In the genomic region with DNA sequence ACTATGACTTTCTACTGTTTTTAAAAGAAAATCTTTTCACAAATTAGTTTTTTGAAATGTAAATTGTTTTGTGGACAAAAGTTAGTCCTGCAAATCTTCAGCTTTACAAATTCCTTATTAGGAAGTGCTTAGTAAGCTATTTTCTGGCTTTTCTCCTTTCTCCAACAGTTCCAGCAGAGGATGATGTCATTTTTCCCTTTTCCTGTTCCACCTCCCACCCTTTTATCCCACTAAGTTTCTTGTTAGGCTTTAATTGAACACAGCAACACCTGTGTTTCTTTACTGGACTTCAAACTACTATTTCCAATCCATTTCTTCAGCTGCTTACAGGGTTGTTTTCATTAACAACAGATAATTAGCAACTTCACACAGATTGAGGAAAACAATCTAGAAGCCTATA, we compare ENCODE assay signal across 18 cellular contexts.
DNase-seq lines count a peak whose midpoint lies in the region; ATAC-seq and TF ChIP-seq lines count a peak whose summit lies in the region.
"Had no signal": no experiment of that assay in that cellular context is flagged by ENCODE, and none has a peak within 500 bp of the region (broad histone marks: within the 10 kb centered on the region; RNA-seq: fewer than 3 reads in every experiment).

No MANE protein-coding gene starts in this region.

- H3K36me3 ChIP-seq in PC-9 (ENCODE audit: low read depth) = no peaks in the 10 kb centered on the region
- H3K36me3 ChIP-seq: adrenal gland, MG63, thyroid gland had no signal

- POLR2A ChIA-PET in PC-9 (lab: Charles Lee; ENCODE audit: unreplicated experiment) = no interaction called here

- no peaks in the 10 kb centered on the region for H3K9me3 ChIP-seq in PC-9 (ENCODE audit: insufficient read depth, low read depth)
- H3K9me3 ChIP-seq: adrenal gland, MG63, thyroid gland had no signal

- no peak overlapping the region for H3K27ac ChIP-seq in PC-9
- H3K27ac ChIP-seq: adrenal gland, thyroid gland had no signal

- no peaks in the 10 kb centered on the region for H4K20me1 ChIP-seq in PC-9 (ENCODE audit: insufficient read depth)

- peak overlapping the region; percentile 43; the same call in 1 of the 2 replicates for H3K4me2 ChIP-seq in PC-9

- H3K9me3 Mint-ChIP-seq in nephron = no peaks in the 10 kb centered on the region

- H3K4me1 Mint-ChIP-seq in nephron = peaks cover 29% of the 10 kb centered on the region
- H3K4me1 Mint-ChIP-seq: T-helper 17 cell had no signal

- CTCF ChIA-PET in PC-9 (lab: Charles Lee) = no interaction called here

- H2AFZ ChIP-seq in PC-9 = no peak overlapping the region

- no peaks in the 10 kb centered on the region for H3K36me3 Mint-ChIP-seq in nephron (ENCODE audit: low read depth)

- peak; percentile 46 for DNase-seq in G401 (ENCODE audit: low spot score)
- no peak for DNase-seq in PC-9
- DNase-seq in fibroblast of mammary gland (ENCODE audit: low read depth) = peak; percentile 32
- no peak for DNase-seq in NOMO-1 treated with DMSO at 0.1 percent for 48 hours (lab: John Stamatoyannopoulos, UW; ENCODE audit: unreplicated experiment)
- DNase-seq in DMS79 (lab: John Stamatoyannopoulos, UW) = no peak
- DNase-seq: activated CD4-positive, alpha-beta T cell treated with anti-CD3 and anti-CD28 coated beads for 48 hours; activated T-cell treated with anti-CD3 and anti-CD28 coated beads, Interleukin-2, amount 50 U/mL, for 48 hours; adrenal gland; AML-193; DMS 273 treated with DMSO at 0.1 percent for 48 hours; foreskin melanocyte; MG63; NCI-H82; T-helper 17 cell; thyroid gland had no signal

- in situ Hi-C loops in G401 (cut with HindIII; ENCODE audit: low sequenced_read_pairs) = no loop called here

- H3K79me2 ChIP-seq in PC-9 (ENCODE audit: low read depth) = no peaks in the 10 kb centered on the region

- peak overlapping the region; percentile 24 to 73 (median 58) for H3K27ac Mint-ChIP-seq in nephron
- H3K27ac Mint-ChIP-seq: T-helper 17 cell had no signal

- no TSS peak for BruUV-seq in PC-9 (replicated peaks; lab: Mats Ljungman, UMichigan)

- no peaks in the 10 kb centered on the region for H3K27me3 ChIP-seq in PC-9 (ENCODE audit: insufficient read depth, low read depth)
- H3K27me3 ChIP-seq: adrenal gland, MG63, thyroid gland had no signal

- H3K4me1 ChIP-seq in PC-9 (replicated peaks; ENCODE audit: insufficient read depth) = peaks cover 17% of the 10 kb centered on the region
- H3K4me1 ChIP-seq: adrenal gland, thyroid gland had no signal

- H3K4me3 ChIP-seq in PC-9 = no peak overlapping the region
- no peak overlapping the region for H3K4me3 ChIP-seq in fibroblast of mammary gland (ENCODE audit: control insufficient read depth, low read depth, low read length)
- H3K4me3 ChIP-seq: adrenal gland, MG63, thyroid gland had no signal

- no peak for ATAC-seq in GM18498 (IDR thresholded peaks at IDR 0.05; ENCODE audit: unreplicated experiment)
- no peak for ATAC-seq in HG03025 (IDR thresholded peaks at IDR 0.05; ENCODE audit: low FRiP score, unreplicated experiment)
- ATAC-seq: T-helper 17 cell had no signal

- H3K27me3 Mint-ChIP-seq in nephron (ENCODE audit: low read depth) = no peaks in the 10 kb centered on the region
- H3K27me3 Mint-ChIP-seq: T-helper 17 cell had no signal

- H3K9me2 ChIP-seq in PC-9 (ENCODE audit: insufficient read depth) = no peaks in the 10 kb centered on the region

- H3K4me3 Mint-ChIP-seq in nephron = no peak overlapping the region
- H3K4me3 Mint-ChIP-seq: T-helper 17 cell had no signal

- no peak for TF ChIP-seq CTCF in PC-9 (conservative IDR thresholded peaks at IDR 0.05)
- no peak for TF ChIP-seq CTCF in fibroblast of mammary gland (conservative IDR thresholded peaks at IDR 0.05; ENCODE audit: control insufficient read depth, insufficient read depth, low read depth, low read length)
- no peak for TF ChIP-seq CTCF in nephron (IDR thresholded peaks at IDR 0.05; ENCODE audit: unreplicated experiment in 3 of 3)

- intact Hi-C loops in PC-9 (cut with micrococcal nuclease; ENCODE audit: unreplicated experiment) = no loop called here

- no peaks in the 10 kb centered on the region for H3F3A ChIP-seq in PC-9 (ENCODE audit: insufficient read depth, low read depth)

Comparison
In these comparisons a context has a peak if more than half of its experiments do, and no peak if none do; other contexts are left out.
1. DNase-seq: peak in G401 (single experiment) and fibroblast of mammary gland (single experiment); none in PC-9 (0 of 2), NOMO-1 treated with DMSO at 0.1 percent for 48 hours (single experiment) and DMS79 (single experiment).